12 cellular contexts compared by ENCODE assay signal in genomic region chr10:44261710-44262455, GRCh38.
DNase-seq lines count a peak whose midpoint lies in the region; ATAC-seq and TF ChIP-seq lines count a peak whose summit lies in the region.
"Had no signal": no experiment of that assay in that cellular context is flagged by ENCODE, and none has a peak within 500 bp of the region (broad histone marks: within the 10 kb centered on the region; RNA-seq: fewer than 3 reads in every experiment).

No MANE protein-coding gene starts in this region.

- no peaks in the 10 kb centered on the region for H3K9me3 ChIP-seq in SK-N-SH
- no peaks in the 10 kb centered on the region for H3K9me3 ChIP-seq in mucosa of descending colon

- POLR2A ChIA-PET in SK-N-SH (lab: Yijun Ruan, JAX) = no interaction called here

- no peaks in the 10 kb centered on the region for H4K20me1 ChIP-seq in SK-N-SH (ENCODE audit: insufficient read depth)

- TF ChIP-seq RAD21 in SK-N-SH (IDR thresholded peaks at IDR 0.05; ENCODE audit: low read length) = no peak

- CTCF ChIA-PET in SK-N-SH (lab: Yijun Ruan, JAX) = interaction anchor here (1.1 to 3.7 kb wide), 8 partner anchors 17 to 591 kb away, joined by 3 to 24 read pairs (median 6); no protein-coding TSS in a partner anchor

- H3K9me2 ChIP-seq in SK-N-SH = no peaks in the 10 kb centered on the region

- TF ChIP-seq CTCF in SK-N-SH (IDR thresholded peaks at IDR 0.05) = no peak
- TF ChIP-seq CTCF in mucosa of descending colon (IDR thresholded peaks at IDR 0.05) = no peak

- H3K36me3 ChIP-seq in SK-N-SH (replicated peaks in 1 of 2; ENCODE audit: control insufficient read depth in 1 of 2, insufficient read depth in 2 of 2, low read length in 1 of 2) (no peaks in the 10 kb centered on the region), mucosa of descending colon (ENCODE audit: low read depth) (no peaks in the 10 kb centered on the region)

- H3K4me2 ChIP-seq in SK-N-SH = no peak overlapping the region

- DNase-seq in EH (ENCODE audit: low read depth) (peak; percentile 68), SK-N-SH (peak; percentile 55), mucosa of descending colon (peak in 2 of 3 donors; percentile 27 to 32), NCI-H226 (no peak), NCI-H524 (lab: John Stamatoyannopoulos, UW) (no peak)
- DNase-seq: activated B cell treated with CpG ODN at 0.5 μM for 24 hours; NCI-H2081; stimulated activated CD4-positive, alpha-beta T cell treated with anti-CD3 and anti-CD28 coated beads, Interleukin-4, amount 100 ng/mL, for 4 hours had no signal

- intact Hi-C loops in mucosa of descending colon (cut with DNase I, micrococcal nuclease) = no loop called here

- H3F3A ChIP-seq in SK-N-SH (replicated peaks; ENCODE audit: insufficient read depth) = no peaks in the 10 kb centered on the region

- 15% methylated on average over 7 of the region's 7 CpGs for WGBS in SK-N-SH (ENCODE audit: low lambda C conversion rate)

- H3K27ac ChIP-seq in SK-N-SH (ENCODE audit: low read depth in 2 of 2, low read length in 1 of 2) = peak overlapping the region in 1 of 2 experiments; percentile 91; a peak in 2 of 4 replicates

- H3K4me1 ChIP-seq in SK-N-SH (ENCODE audit: control insufficient read depth in 1 of 2, insufficient read depth in 2 of 2, low read depth in 1 of 2, low read length in 1 of 2) (peaks cover 0 to 51% of the 10 kb centered on the region in 2 experiments; a peak in 2 of 4 replicates), mucosa of descending colon (ENCODE audit: low read depth) (no peaks in the 10 kb centered on the region)

- no peaks in the 10 kb centered on the region for H3K79me2 ChIP-seq in SK-N-SH (ENCODE audit: insufficient read depth)

- no peak overlapping the region for H2AFZ ChIP-seq in SK-N-SH (ENCODE audit: low read depth)

- no peak overlapping the region for H3K9ac ChIP-seq in SK-N-SH

- H3K4me3 ChIP-seq in SK-N-SH (ENCODE audit: low read depth in 2 of 2, low read length in 1 of 2) = no peak overlapping the region
- no peak overlapping the region for H3K4me3 ChIP-seq in mucosa of descending colon

- ATAC-seq in GM19328 (IDR thresholded peaks at IDR 0.05; ENCODE audit: unreplicated experiment) (peak; percentile 47), mucosa of descending colon (peak; percentile 32), GM21619 (IDR thresholded peaks at IDR 0.05; ENCODE audit: unreplicated experiment) (no peak), GM21515 (IDR thresholded peaks at IDR 0.05; ENCODE audit: unreplicated experiment) (no peak)
- ATAC-seq: activated naive CD4-positive, alpha-beta T cell treated with anti-CD3 and anti-CD28 coated beads, Interleukin-2, amount 50 U/mL, for 72 hours had no signal

- no peak for TF ChIP-seq EP300 in SK-N-SH (IDR thresholded peaks at IDR 0.05; ENCODE audit: borderline replicate concordance in 1 of 2, low read depth in 1 of 2, low read length in 1 of 2)

- no peaks in the 10 kb centered on the region for H3K27me3 ChIP-seq in SK-N-SH (ENCODE audit: insufficient read depth)

TF ChIP-seq in SK-N-SH, 30 proteins besides CTCF, POLR2A, EP300 and RAD21:
- TF ChIP-seq GABPA (IDR thresholded peaks at IDR 0.05; ENCODE audit: low read depth) = no peak

Comparison
In these comparisons a context has a peak if more than half of its experiments do, and no peak if none do; other contexts are left out.
1. DNase-seq: peak in EH (single experiment), SK-N-SH (single experiment) and mucosa of descending colon (2 of 3); none in NCI-H226 (single experiment) and NCI-H524 (0 of 2).
2. ATAC-seq: peak in GM19328 (single experiment) and mucosa of descending colon (single experiment); none in GM21619 (single experiment) and GM21515 (single experiment).